In the genomic region with DNA sequence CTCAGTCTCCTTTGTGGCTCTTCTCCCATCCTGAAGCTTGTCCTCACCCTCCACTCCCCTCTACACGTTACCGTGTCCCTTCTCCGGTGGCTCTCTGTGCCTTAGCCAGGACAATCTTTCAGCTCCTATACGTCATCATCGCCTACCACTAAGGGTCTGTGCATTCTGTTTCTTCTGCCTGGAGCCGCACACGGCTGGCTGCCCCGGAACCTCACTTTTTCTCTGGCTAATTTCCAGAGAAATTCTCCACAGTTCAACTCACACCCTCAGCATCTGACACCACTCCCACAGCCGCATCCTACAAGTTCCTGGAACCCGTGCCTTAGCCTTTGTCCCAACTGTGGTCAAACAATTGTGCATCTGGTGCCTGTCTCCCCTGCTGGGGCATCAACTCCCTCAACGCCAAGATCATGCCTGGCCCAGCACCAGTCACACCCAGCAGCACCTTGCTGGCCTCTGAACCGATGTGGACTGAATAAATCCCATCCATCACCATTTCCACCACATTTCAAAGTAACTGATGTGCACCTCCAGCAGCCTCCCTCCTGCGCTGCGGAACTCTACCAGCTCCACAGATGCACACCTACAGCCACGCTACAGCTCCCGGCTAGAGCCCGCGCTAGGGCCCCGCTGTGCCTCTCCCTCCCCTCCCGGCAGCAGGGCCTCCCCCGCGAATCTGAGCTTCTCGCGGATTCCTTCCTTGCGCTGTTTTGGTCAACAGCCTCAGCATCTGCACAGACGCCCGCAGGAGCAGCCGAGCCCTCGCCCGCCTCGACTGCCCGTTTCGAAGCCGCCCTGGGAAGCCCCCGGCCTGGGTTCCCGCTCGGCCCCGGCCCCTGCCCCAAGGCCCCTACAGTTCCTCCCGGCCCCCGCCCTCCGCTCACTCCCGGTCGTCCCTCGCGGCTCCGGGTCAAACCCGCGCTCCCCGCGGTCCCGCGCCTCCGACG, we compare ENCODE assay signal across 8 cellular contexts. TPM values are rescaled to one million over a fixed set of nuclear protein-coding genes. Genes with fewer than 3 reads are reported as not detected.
DNase-seq lines count a peak whose midpoint lies in the region; ATAC-seq lines count a peak whose summit lies in the region.

No MANE protein-coding gene starts in this region.

- H3K9ac ChIP-seq in BLaER1, result peak overlapping the region; percentile 92

- ATAC-seq in GM19351 (IDR thresholded peaks at IDR 0.05; ENCODE audit: unreplicated experiment), result peak; percentile 18
- peak; percentile 19 for ATAC-seq in HG03439 (IDR thresholded peaks at IDR 0.05; ENCODE audit: unreplicated experiment)
- peak; percentile 48 for ATAC-seq in activated naive CD8-positive, alpha-beta T cell treated with anti-CD3 and anti-CD28 coated beads, Interleukin-2, amount 10 ng/mL, durations not matched to agents 7 days and 5 days (ENCODE audit: low read depth)
- ATAC-seq in sciatic nerve, result peak; percentile 8

- H3K4me2 ChIP-seq in BLaER1, result peak overlapping the region; percentile 95

- intact Hi-C loops in sciatic nerve (cut with DNase I), result no loop called here

- H3K9me3 ChIP-seq in BLaER1, result no peaks in the 10 kb centered on the region

- peaks cover 19% of the 10 kb centered on the region for H3K36me3 ChIP-seq in BLaER1

- peak overlapping the region; percentile 81 for H3K27ac Mint-ChIP-seq in activated naive CD8-positive, alpha-beta T cell treated with anti-CD3 and anti-CD28 coated beads, Interleukin-2, amount 10 ng/mL, durations not matched to agents 7 days and 5 days

- peak overlapping the region; percentile 87 for H3K27ac ChIP-seq in BLaER1

- H3K4me1 Mint-ChIP-seq in activated naive CD8-positive, alpha-beta T cell treated with anti-CD3 and anti-CD28 coated beads, Interleukin-2, amount 10 ng/mL, durations not matched to agents 7 days and 5 days, result peaks cover 39% of the 10 kb centered on the region

- H3K4me1 ChIP-seq in BLaER1, result peaks cover 50% of the 10 kb centered on the region

- H3K27me3 Mint-ChIP-seq in activated naive CD8-positive, alpha-beta T cell treated with anti-CD3 and anti-CD28 coated beads, Interleukin-2, amount 10 ng/mL, durations not matched to agents 7 days and 5 days, result no peaks in the 10 kb centered on the region

- POLR2A ChIA-PET in activated naive CD8-positive, alpha-beta T cell treated with anti-CD3 and anti-CD28 coated beads, Interleukin-2, amount 10 ng/mL, durations not matched to agents 7 days and 5 days (lab: Charles Lee), result interaction anchor here (0.8 to 1.7 kb wide), 5 partner anchors 9 to 282 kb away, joined by 3 to 5 read pairs (median 4); no protein-coding TSS in a partner anchor

- no peaks in the 10 kb centered on the region for H3K27me3 ChIP-seq in BLaER1

- peaks cover 83% of the 10 kb centered on the region for H4K20me1 ChIP-seq in BLaER1

- H3K9me3 Mint-ChIP-seq in activated naive CD8-positive, alpha-beta T cell treated with anti-CD3 and anti-CD28 coated beads, Interleukin-2, amount 10 ng/mL, durations not matched to agents 7 days and 5 days, result no peaks in the 10 kb centered on the region

- peaks cover 12% of the 10 kb centered on the region for H3K36me3 Mint-ChIP-seq in activated naive CD8-positive, alpha-beta T cell treated with anti-CD3 and anti-CD28 coated beads, Interleukin-2, amount 10 ng/mL, durations not matched to agents 7 days and 5 days

- peak overlapping the region; percentile 85 for H3K4me3 Mint-ChIP-seq in activated naive CD8-positive, alpha-beta T cell treated with anti-CD3 and anti-CD28 coated beads, Interleukin-2, amount 10 ng/mL, durations not matched to agents 7 days and 5 days

- DNase-seq in RPMI7951 (ENCODE audit: low read depth), result peak; percentile 37
- peak; percentile 64 for DNase-seq in activated naive CD8-positive, alpha-beta T cell treated with anti-CD3 and anti-CD28 coated beads, Interleukin-2, amount 10 ng/mL, durations not matched to agents 7 days and 5 days
- peak; percentile 75 for DNase-seq in hepatic stellate cell (ENCODE audit: low spot score)
- peak; percentile 76 for DNase-seq in sciatic nerve (ENCODE audit: low spot score)
- DNase-seq in NCI-H1048 (lab: John Stamatoyannopoulos, UW), result no peak

- peak overlapping the region; percentile 93 for H3K4me3 ChIP-seq in BLaER1

RNA-seq across cellular contexts. Expression of gene DCUN1D2, which starts 0.7 kb away (rescaled TPM):
- total RNA-seq in RPMI7951 (2014; rRNA removed; shearing (Covaris generic)), result 3.6 and 7.3 TPM in 2 replicates
- total RNA-seq in activated naive CD8-positive, alpha-beta T cell treated with anti-CD3 and anti-CD28 coated beads, Interleukin-2, amount 10 ng/mL, durations not matched to agents 7 days and 5 days, result 10 to 100 TPM; 25.4 to 26.3 TPM
- total RNA-seq in sciatic nerve, result 28.3 TPM

RNA-seq across cellular contexts. Expression of gene ADPRHL1, which starts 36.5 kb away (rescaled TPM):
- 0.29 TPM in 1 of 2 replicates, not detected in the other for total RNA-seq in RPMI7951 (2014; rRNA removed; shearing (Covaris generic))
- total RNA-seq in activated naive CD8-positive, alpha-beta T cell treated with anti-CD3 and anti-CD28 coated beads, Interleukin-2, amount 10 ng/mL, durations not matched to agents 7 days and 5 days, result 1 to 10 TPM in 1 of 2 experiments, under 1 TPM in 1; 0.82 to 1.0 TPM
- 14.5 TPM for total RNA-seq in sciatic nerve
